Comparison of ENCODE assay signal across 26 cellular contexts in the genomic region with DNA sequence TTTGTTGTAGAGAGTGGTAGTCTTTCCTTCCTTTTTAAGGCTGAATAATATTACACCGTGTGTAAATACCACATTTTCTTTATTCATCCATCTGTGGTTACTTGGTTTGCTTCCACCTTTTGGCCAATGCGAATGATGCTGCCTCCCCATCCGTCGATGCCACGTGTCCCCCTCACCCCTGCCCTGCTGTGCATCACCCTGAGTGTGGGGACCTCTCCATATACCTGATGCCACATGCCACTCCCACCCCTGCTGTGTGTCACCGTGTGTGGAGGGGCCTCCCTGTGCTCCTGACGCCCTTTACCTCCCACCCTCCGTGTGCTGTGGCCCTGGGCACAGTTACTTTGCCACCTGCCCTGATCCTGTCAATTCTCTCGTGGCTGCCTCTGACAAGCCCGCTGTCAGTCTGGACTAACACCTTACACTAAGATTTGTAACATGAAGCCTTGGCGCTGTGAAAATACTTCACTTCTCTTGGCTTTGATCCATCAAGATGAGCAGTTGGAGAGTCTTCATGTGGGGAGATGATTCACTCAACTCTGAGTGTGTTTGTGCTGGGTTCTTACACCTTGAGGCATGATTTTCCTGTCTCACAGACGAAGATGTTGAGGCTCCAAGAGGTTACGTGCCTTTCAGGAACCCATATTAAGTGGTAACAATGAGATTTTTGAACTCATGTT.
DNase-seq lines count a peak whose midpoint lies in the region; ATAC-seq and TF ChIP-seq lines count a peak whose summit lies in the region.
"Had no signal": no experiment of that assay in that cellular context is flagged by ENCODE, and none has a peak within 500 bp of the region (broad histone marks: within the 10 kb centered on the region; RNA-seq: fewer than 3 reads in every experiment).

No MANE protein-coding gene starts in this region.

- DNase-seq in NCI-H524 (lab: John Stamatoyannopoulos, UW) (peak; percentile 36 to 69), NCI-H524 treated with DMSO at 0.1 percent for 48 hours (lab: John Stamatoyannopoulos, UW) (no peak), NCI-H2171 treated with DMSO at 0.1 percent for 48 hours (lab: John Stamatoyannopoulos, UW) (peak; percentile 33), choroid plexus epithelial cell (ENCODE audit: low read depth) (peak; percentile 62), psoas muscle (no peak), esophagus squamous epithelium (lab: John Stamatoyannopoulos, UW) (no peak), tibial nerve (ENCODE audit: low spot score in 2 of 2) (no peak)
- DNase-seq: activated CD4-positive, alpha-beta T cell treated with anti-CD3 and anti-CD28 coated beads, Interleukin-2, amount 10 ng/mL, durations not matched to agents 24 days and 14 days; activated CD8-positive, alpha-beta memory T cell treated with anti-CD3 and anti-CD28 coated beads, Interleukin-2, amount 10 ng/mL, durations not matched to agents 7 days and 5 days; activated naive CD4-positive, alpha-beta T cell treated with anti-CD3 and anti-CD28 coated beads, Interleukin-2, amount 50 U/mL, for 16 hours; anterior cingulate cortex; DND-41; H9; heart right ventricle; Kasumi-1; naive thymus-derived CD4-positive, alpha-beta T cell; NCI-H1092 treated with DMSO at 0.1 percent for 48 hours; NCI-H2029; NCI-H446; occipital lobe; small intestine; stimulated activated CD4-positive, alpha-beta T cell treated with anti-CD3 and anti-CD28 coated beads, Interleukin-2, amount 100 ng/mL, for 24 hours; substantia nigra had no signal

- no peak for TF ChIP-seq POLR2A in esophagus squamous epithelium (IDR thresholded peaks at IDR 0.05)
- TF ChIP-seq POLR2A in tibial nerve (IDR thresholded peaks at IDR 0.05): no peak

- H3K27ac ChIP-seq in psoas muscle (no peak overlapping the region), esophagus squamous epithelium (no peak overlapping the region), tibial nerve (no peak overlapping the region)
- H3K27ac ChIP-seq: heart right ventricle, left lung, SK-N-MC had no signal

- ATAC-seq in psoas muscle: peak; percentile 39 to 80 (median 72)
- no peak for ATAC-seq in GM18867 (IDR thresholded peaks at IDR 0.05; ENCODE audit: unreplicated experiment)
- ATAC-seq: activated CD8-positive, alpha-beta memory T cell treated with anti-CD3 and anti-CD28 coated beads, Interleukin-2, amount 10 ng/mL, durations not matched to agents 7 days and 5 days; heart right ventricle; left lung; naive thymus-derived CD4-positive, alpha-beta T cell had no signal

- H3K9me3 ChIP-seq in psoas muscle: no peaks in the 10 kb centered on the region
- H3K9me3 ChIP-seq in esophagus squamous epithelium: no peaks in the 10 kb centered on the region
- no peaks in the 10 kb centered on the region for H3K9me3 ChIP-seq in tibial nerve
- H3K9me3 ChIP-seq: heart right ventricle, left lung had no signal

- intact Hi-C loops in psoas muscle (cut with DNase I): no loop called here
- intact Hi-C loops in esophagus squamous epithelium (cut with DNase I): no loop called here

- TF ChIP-seq EP300 in tibial nerve (IDR thresholded peaks at IDR 0.05): no peak

- H3K27me3 ChIP-seq in psoas muscle (ENCODE audit: insufficient read depth in 3 of 3, low read length in 2 of 3): no peaks in the 10 kb centered on the region
- H3K27me3 ChIP-seq in esophagus squamous epithelium: no peaks in the 10 kb centered on the region
- H3K27me3 ChIP-seq in tibial nerve: no peaks in the 10 kb centered on the region
- H3K27me3 ChIP-seq: heart right ventricle, left lung had no signal

- no peak overlapping the region for H3K4me3 ChIP-seq in choroid plexus epithelial cell (ENCODE audit: low read depth, low read length)
- H3K4me3 ChIP-seq in psoas muscle: no peak overlapping the region
- no peak overlapping the region for H3K4me3 ChIP-seq in esophagus squamous epithelium
- no peak overlapping the region for H3K4me3 ChIP-seq in tibial nerve
- H3K4me3 ChIP-seq: heart right ventricle, left lung, SK-N-MC had no signal

- peaks cover 3% of the 10 kb centered on the region for H3K4me1 ChIP-seq in psoas muscle
- peaks cover 0 to 4% (median 0%) of the 10 kb centered on the region in 3 donors for H3K4me1 ChIP-seq in esophagus squamous epithelium
- peaks cover 0 to 4% (median 0%) of the 10 kb centered on the region in 4 donors for H3K4me1 ChIP-seq in tibial nerve
- H3K4me1 ChIP-seq: left lung had no signal

- TF ChIP-seq CTCF in choroid plexus epithelial cell (conservative IDR thresholded peaks at IDR 0.05; ENCODE audit: low read depth, low read length): no peak
- TF ChIP-seq CTCF in psoas muscle (IDR thresholded peaks at IDR 0.05): no peak
- no peak for TF ChIP-seq CTCF in esophagus squamous epithelium (IDR thresholded peaks at IDR 0.05)
- no peak for TF ChIP-seq CTCF in tibial nerve (IDR thresholded peaks at IDR 0.05)

- H3K36me3 ChIP-seq in psoas muscle (ENCODE audit: insufficient read depth in 1 of 2, low read depth in 1 of 2) (no peaks in the 10 kb centered on the region), esophagus squamous epithelium (no peaks in the 10 kb centered on the region), tibial nerve (no peaks in the 10 kb centered on the region)
- H3K36me3 ChIP-seq: heart right ventricle, left lung had no signal

- WGBS in psoas muscle, 3 donors: 79 to 87% (median 81%) methylated on average over 13 of the region's 13 CpGs
- 77 to 84% methylated on average over 13 of the region's 13 CpGs for WGBS in esophagus squamous epithelium, 2 donors
- 91 to 95% methylated on average over 13 of the region's 13 CpGs for WGBS in tibial nerve, 2 donors

Comparison
In these comparisons a context has a peak if more than half of its experiments do, and no peak if none do; other contexts are left out.
1. DNase-seq: peak in NCI-H524 (2 of 2), NCI-H2171 treated with DMSO at 0.1 percent for 48 hours (single experiment) and choroid plexus epithelial cell (single experiment); none in NCI-H524 treated with DMSO at 0.1 percent for 48 hours (single experiment), psoas muscle (0 of 2), esophagus squamous epithelium (single experiment) and tibial nerve (0 of 2).